Comparison of ENCODE assay signal across 9 cellular contexts in genomic region chr11:12086271-12087074, GRCh38. TPM values are rescaled to one million over a fixed set of nuclear protein-coding genes. Genes with fewer than 3 reads are reported as not detected.
DNase-seq lines count a peak whose midpoint lies in the region; ATAC-seq and TF ChIP-seq lines count a peak whose summit lies in the region.
"Had no signal": no experiment of that assay in that cellular context is flagged by ENCODE, and none has a peak within 500 bp of the region (broad histone marks: within the 10 kb centered on the region; RNA-seq: fewer than 3 reads in every experiment).

No MANE protein-coding gene starts in this region.

- DNase-seq in AG08396 (ENCODE audit: low spot score), result peak; percentile 67
- peak in 1 of 3 donors; percentile 30 for DNase-seq in immature natural killer cell
- peak; percentile 85 to 86 for DNase-seq in suprapubic skin (ENCODE audit: low spot score in 2 of 2)

- H3K4me1 ChIP-seq in HUES64 (ENCODE audit: insufficient read depth, low read length) (peaks cover 11% of the 10 kb centered on the region; the same call in 1 of the 2 replicates), suprapubic skin (peaks cover 63% of the 10 kb centered on the region)

- H3K4me3 ChIP-seq in HUES64 (ENCODE audit: low read length) (no peak overlapping the region), suprapubic skin (peak overlapping the region; percentile 8)
- H3K4me3 ChIP-seq: cardiac muscle cell had no signal

- H3K27ac ChIP-seq in HUES64 (ENCODE audit: low read depth, low read length) (no peak overlapping the region), angular gyrus (ENCODE audit: low read depth, low read length) (peak overlapping the region; percentile 49), suprapubic skin (peak overlapping the region; percentile 94)
- H3K27ac ChIP-seq: cardiac muscle cell had no signal

- H3K27ac Mint-ChIP-seq in immature natural killer cell, result peak overlapping the region; percentile 65 to 94 (median 85)

- no peak for TF ChIP-seq EP300 in suprapubic skin (IDR thresholded peaks at IDR 0.05)

- peak overlapping the region; percentile 21; the same call in 1 of the 2 replicates for H3K9ac ChIP-seq in HUES64 (ENCODE audit: low read depth, low read length)

- no peaks in the 10 kb centered on the region for H3K27me3 ChIP-seq in HUES64 (ENCODE audit: insufficient read depth, low read length)
- no peaks in the 10 kb centered on the region for H3K27me3 ChIP-seq in suprapubic skin
- H3K27me3 ChIP-seq: cardiac muscle cell had no signal

- H3K27me3 Mint-ChIP-seq in immature natural killer cell (ENCODE audit: low read depth in 3 of 3), result peaks cover 11 to 21% (median 12%) of the 10 kb centered on the region in 3 donors

- peak overlapping the region; percentile 67 to 90 (median 79) for H3K4me3 Mint-ChIP-seq in immature natural killer cell

- ATAC-seq in GM19467 (IDR thresholded peaks at IDR 0.05; ENCODE audit: unreplicated experiment) (no peak), HG02798 (IDR thresholded peaks at IDR 0.05; ENCODE audit: poor library complexity, unreplicated experiment) (no peak), HG03175 (IDR thresholded peaks at IDR 0.05; ENCODE audit: unreplicated experiment) (no peak)

- H3K36me3 ChIP-seq in HUES64 (ENCODE audit: insufficient read depth, low read length) (no peaks in the 10 kb centered on the region), suprapubic skin (no peaks in the 10 kb centered on the region)
- H3K36me3 ChIP-seq: cardiac muscle cell had no signal

- TF ChIP-seq POLR2A in suprapubic skin (IDR thresholded peaks at IDR 0.05), result no peak

- peaks cover 0 to 5% (median 0%) of the 10 kb centered on the region in 6 donors for H3K9me3 Mint-ChIP-seq in immature natural killer cell

- H3K9me3 ChIP-seq in HUES64 (ENCODE audit: insufficient read depth, low read depth, low read length), result no peaks in the 10 kb centered on the region
- no peaks in the 10 kb centered on the region for H3K9me3 ChIP-seq in suprapubic skin

- peaks cover 66 to 77% of the 10 kb centered on the region in 2 donors for H3K4me1 Mint-ChIP-seq in immature natural killer cell

- no peak for TF ChIP-seq CTCF in suprapubic skin (IDR thresholded peaks at IDR 0.05)

- no peaks in the 10 kb centered on the region for H3K36me3 Mint-ChIP-seq in immature natural killer cell

- 68% methylated on average over 3 of the region's 3 CpGs for WGBS in HUES64
- 18% methylated on average over 3 of the region's 3 CpGs for WGBS in suprapubic skin

RNA-seq across cellular contexts. Expression of gene MICAL2, which starts 23.9 kb away (rescaled TPM):
- polyA plus RNA-seq in HUES64 (2013, experiment 1 of 2), result 2.5 TPM
- 1.2 TPM for polyA plus RNA-seq in HUES64 (2013, experiment 2 of 2)
- polyA plus RNA-seq in immature natural killer cell, result 10 to 100 TPM in 2 of 3 donors, 1 to 10 TPM in 1; 7.0 to 35.0 (median 10.1) TPM
- 100 to 1,000 TPM; 117 to 232 (median 164) TPM for total RNA-seq in suprapubic skin
